In the genomic region with DNA sequence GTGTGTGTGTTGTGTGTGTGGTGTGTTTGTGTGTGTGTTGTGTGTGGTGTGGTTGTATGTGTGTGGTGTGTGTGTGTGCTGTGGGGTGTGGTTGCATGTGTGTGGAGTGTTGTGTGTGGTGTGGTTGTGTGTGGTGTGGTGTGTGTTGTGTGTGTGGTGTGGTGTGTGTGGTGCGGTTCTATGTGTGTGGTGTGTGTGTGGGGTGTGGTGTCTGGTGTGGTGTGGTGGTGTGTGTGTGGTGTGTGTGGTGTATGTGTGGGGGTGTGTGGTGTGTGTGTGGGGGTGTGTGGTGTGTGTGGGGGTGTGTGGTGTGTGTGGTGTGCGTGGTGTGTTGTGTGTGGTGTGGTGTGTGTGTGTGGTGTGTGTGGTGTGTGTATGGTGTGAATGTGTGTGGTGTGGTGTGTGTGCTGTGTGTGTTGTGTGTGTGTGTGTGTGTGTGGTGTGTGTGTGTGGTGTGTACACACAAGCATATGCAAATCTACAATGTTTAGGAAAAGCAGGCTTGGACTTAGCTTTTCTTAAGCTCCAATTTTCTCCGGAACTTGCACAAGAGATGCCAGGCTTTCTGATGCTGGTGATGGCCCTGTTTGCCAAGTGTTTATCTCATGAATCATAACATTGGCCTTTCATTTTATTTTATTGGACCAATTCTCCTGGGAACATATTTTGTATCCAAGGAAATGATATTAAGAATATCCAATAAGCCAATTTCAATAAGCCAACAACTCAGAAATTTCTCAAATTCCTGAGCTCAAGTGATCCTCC, we compare ENCODE assay signal across 16 cellular contexts.
DNase-seq lines count a peak whose midpoint lies in the region; ATAC-seq and TF ChIP-seq lines count a peak whose summit lies in the region.
"Had no signal": no experiment of that assay in that cellular context is flagged by ENCODE, and none has a peak within 500 bp of the region (broad histone marks: within the 10 kb centered on the region; RNA-seq: fewer than 3 reads in every experiment).

No MANE protein-coding gene starts in this region.

- H4K5ac ChIP-seq in mesendoderm (ENCODE audit: low read length), result no peak overlapping the region

- H3K4ac ChIP-seq in mesendoderm (ENCODE audit: low read depth, low read length), result no peak overlapping the region

- peak; percentile 4 for DNase-seq in Ammon's horn (ENCODE audit: low spot score)
- peak; percentile 47 for DNase-seq in LHCN-M2 (ENCODE audit: low read depth)
- peak; percentile 23 for DNase-seq in mesendoderm
- DNase-seq in chondrocyte (ENCODE audit: low spot score), result no peak
- DNase-seq in activated T-helper 2 cell treated with anti-CD3 and anti-CD28 coated beads, Interferon-gamma antibody, Interleukin-2, Interleukin-4, amounts not matched to agents 10 μg/mL and 5 μg/mL and 100 μg/mL, durations not matched to agents 14 hours and 24 hours and 36 hours (ENCODE audit: low spot score), result no peak
- DNase-seq: activated T-cell treated with anti-CD3 and anti-CD28 coated beads, Interleukin-2, amount 50 U/mL, for 24 hours; central memory CD4-positive, alpha-beta T cell; COR-L47; gastrocnemius medialis; NCI-H510A treated with DMSO at 0.1 percent for 48 hours; SHP77 treated with DMSO at 0.1 percent for 48 hours had no signal

- H3K79me1 ChIP-seq in mesendoderm (ENCODE audit: low read length), result no peaks in the 10 kb centered on the region

- peak overlapping the region in 4 of 5 experiments; percentile 13 to 44 (median 27) for H3K27ac Mint-ChIP-seq in brain
- H3K27ac Mint-ChIP-seq in chondrocyte (ENCODE audit: unreplicated experiment), result no peak overlapping the region
- H3K27ac Mint-ChIP-seq in activated T-helper 2 cell treated with anti-CD3 and anti-CD28 coated beads, Interferon-gamma antibody, Interleukin-2, Interleukin-4, amounts not matched to agents 10 μg/mL and 5 μg/mL and 100 μg/mL, durations not matched to agents 14 hours and 24 hours and 36 hours, result no peak overlapping the region
- H3K27ac Mint-ChIP-seq: activated T-cell treated with anti-CD3 and anti-CD28 coated beads, Interleukin-2, amount 50 U/mL, for 24 hours; WTC11 had no signal

- no peak overlapping the region for H2BK5ac ChIP-seq in mesendoderm (ENCODE audit: low read length)

- H4K8ac ChIP-seq in mesendoderm (ENCODE audit: low read depth, low read length), result no peak overlapping the region

- no peaks in the 10 kb centered on the region for H3K27me3 ChIP-seq in mesendoderm (ENCODE audit: insufficient read depth, low read length, poor library complexity)
- H3K27me3 ChIP-seq: gastrocnemius medialis, neutrophil had no signal

- no peaks in the 10 kb centered on the region for H3K4me1 ChIP-seq in mesendoderm (ENCODE audit: control insufficient read depth, low read depth, low read length)
- H3K4me1 ChIP-seq: gastrocnemius medialis had no signal

- H3K4me3 ChIP-seq in mesendoderm (ENCODE audit: low read length), result no peak overlapping the region
- H3K4me3 ChIP-seq: gastrocnemius medialis had no signal

- H3K27me3 Mint-ChIP-seq in brain (peaks cover 4% of the 10 kb centered on the region), chondrocyte (ENCODE audit: low read depth) (no peaks in the 10 kb centered on the region)
- no peaks in the 10 kb centered on the region for H3K27me3 Mint-ChIP-seq in activated T-helper 2 cell treated with anti-CD3 and anti-CD28 coated beads, Interferon-gamma antibody, Interleukin-2, Interleukin-4, amounts not matched to agents 10 μg/mL and 5 μg/mL and 100 μg/mL, durations not matched to agents 14 hours and 24 hours and 36 hours (ENCODE audit: low read depth)
- H3K27me3 Mint-ChIP-seq: activated T-cell treated with anti-CD3 and anti-CD28 coated beads, Interleukin-2, amount 50 U/mL, for 24 hours had no signal

- no peak overlapping the region for H3K27ac ChIP-seq in mesendoderm (ENCODE audit: low read depth, low read length)
- H3K27ac ChIP-seq: gastrocnemius medialis, neutrophil had no signal

- no peak overlapping the region for H2BK120ac ChIP-seq in mesendoderm (ENCODE audit: low read depth, low read length)

- H3K4me3 Mint-ChIP-seq in brain, result no peak overlapping the region
- H3K4me3 Mint-ChIP-seq in chondrocyte (ENCODE audit: unreplicated experiment), result no peak overlapping the region
- no peak overlapping the region for H3K4me3 Mint-ChIP-seq in activated T-helper 2 cell treated with anti-CD3 and anti-CD28 coated beads, Interferon-gamma antibody, Interleukin-2, Interleukin-4, amounts not matched to agents 10 μg/mL and 5 μg/mL and 100 μg/mL, durations not matched to agents 14 hours and 24 hours and 36 hours (ENCODE audit: low read depth)
- H3K4me3 Mint-ChIP-seq: activated T-cell treated with anti-CD3 and anti-CD28 coated beads, Interleukin-2, amount 50 U/mL, for 24 hours; WTC11 had no signal

- no peaks in the 10 kb centered on the region for H3K9me3 Mint-ChIP-seq in brain
- no peaks in the 10 kb centered on the region for H3K9me3 Mint-ChIP-seq in chondrocyte (ENCODE audit: low read depth)
- no peaks in the 10 kb centered on the region for H3K9me3 Mint-ChIP-seq in activated T-helper 2 cell treated with anti-CD3 and anti-CD28 coated beads, Interferon-gamma antibody, Interleukin-2, Interleukin-4, amounts not matched to agents 10 μg/mL and 5 μg/mL and 100 μg/mL, durations not matched to agents 14 hours and 24 hours and 36 hours
- H3K9me3 Mint-ChIP-seq: activated T-cell treated with anti-CD3 and anti-CD28 coated beads, Interleukin-2, amount 50 U/mL, for 24 hours had no signal

- H3K36me3 Mint-ChIP-seq in brain, result no peaks in the 10 kb centered on the region
- H3K36me3 Mint-ChIP-seq in chondrocyte (ENCODE audit: low read depth), result no peaks in the 10 kb centered on the region
- H3K36me3 Mint-ChIP-seq in activated T-helper 2 cell treated with anti-CD3 and anti-CD28 coated beads, Interferon-gamma antibody, Interleukin-2, Interleukin-4, amounts not matched to agents 10 μg/mL and 5 μg/mL and 100 μg/mL, durations not matched to agents 14 hours and 24 hours and 36 hours (ENCODE audit: low read depth), result no peaks in the 10 kb centered on the region
- H3K36me3 Mint-ChIP-seq: WTC11 had no signal

- H3K9ac ChIP-seq in mesendoderm (ENCODE audit: low read length), result no peak overlapping the region

- H2AK5ac ChIP-seq in mesendoderm (ENCODE audit: low read length), result peak overlapping the region; percentile 36

- H3K36me3 ChIP-seq in mesendoderm (ENCODE audit: control insufficient read depth, insufficient read depth, low read length), result no peaks in the 10 kb centered on the region
- H3K36me3 ChIP-seq: gastrocnemius medialis, neutrophil had no signal

- TF ChIP-seq CTCF in brain (conservative IDR thresholded peaks at IDR 0.05), result no peak
- no peak for TF ChIP-seq CTCF in chondrocyte (IDR thresholded peaks at IDR 0.05)

- no CpG with 5 or more reads among the region's 3 CpGs for WGBS in mesendoderm (ENCODE audit: extremely low coverage, insufficient coverage, low lambda C conversion rate)

- H3K23ac ChIP-seq in mesendoderm (ENCODE audit: low read length), result no peak overlapping the region

- no peak for ATAC-seq in HG03139 (IDR thresholded peaks at IDR 0.05; ENCODE audit: unreplicated experiment)
- no peak for ATAC-seq in HG03442 (IDR thresholded peaks at IDR 0.05; ENCODE audit: unreplicated experiment)
- ATAC-seq: gastrocnemius medialis had no signal

- H3K18ac ChIP-seq in mesendoderm (ENCODE audit: low read length), result no peak overlapping the region

- intact Hi-C loops in activated T-helper 2 cell treated with anti-CD3 and anti-CD28 coated beads, Interferon-gamma antibody, Interleukin-2, Interleukin-4, amounts not matched to agents 10 μg/mL and 5 μg/mL and 100 μg/mL, durations not matched to agents 14 hours and 24 hours and 36 hours (cut with micrococcal nuclease), result no loop called here

- H3K4me1 Mint-ChIP-seq in brain (peaks cover 16% of the 10 kb centered on the region), chondrocyte (ENCODE audit: low read depth) (peaks cover 16% of the 10 kb centered on the region)
- no peaks in the 10 kb centered on the region for H3K4me1 Mint-ChIP-seq in activated T-helper 2 cell treated with anti-CD3 and anti-CD28 coated beads, Interferon-gamma antibody, Interleukin-2, Interleukin-4, amounts not matched to agents 10 μg/mL and 5 μg/mL and 100 μg/mL, durations not matched to agents 14 hours and 24 hours and 36 hours (ENCODE audit: low read depth)

- H3K79me2 ChIP-seq in mesendoderm (ENCODE audit: control insufficient read depth, insufficient read depth, low read length), result no peaks in the 10 kb centered on the region

- no peak overlapping the region for H3K4me2 ChIP-seq in mesendoderm (ENCODE audit: low read length)

- H3K56ac ChIP-seq in mesendoderm (ENCODE audit: low read length), result no peak overlapping the region

- no peak overlapping the region for H2BK15ac ChIP-seq in mesendoderm (replicated peaks; ENCODE audit: low read depth)

Comparison
In these comparisons a context has a peak if more than half of its experiments do, and no peak if none do; other contexts are left out.
1. DNase-seq: peak in Ammon's horn (single experiment), LHCN-M2 (single experiment) and mesendoderm (single experiment); none in chondrocyte (single experiment) and activated T-helper 2 cell treated with anti-CD3 and anti-CD28 coated beads, Interferon-gamma antibody, Interleukin-2, Interleukin-4, amounts not matched to agents 10 μg/mL and 5 μg/mL and 100 μg/mL, durations not matched to agents 14 hours and 24 hours and 36 hours (single experiment).
2. H3K27ac Mint-ChIP-seq: peak in brain (4 of 5); none in chondrocyte (single experiment) and activated T-helper 2 cell treated with anti-CD3 and anti-CD28 coated beads, Interferon-gamma antibody, Interleukin-2, Interleukin-4, amounts not matched to agents 10 μg/mL and 5 μg/mL and 100 μg/mL, durations not matched to agents 14 hours and 24 hours and 36 hours (single experiment).